ENCODE assay signal across 8 cellular contexts in genomic region chr19:45584332-45585157, GRCh38. TPM values are rescaled to one million over a fixed set of nuclear protein-coding genes. Genes with fewer than 3 reads are reported as not detected.
DNase-seq lines count a peak whose midpoint lies in the region; ATAC-seq, FAIRE-seq and TF ChIP-seq lines count a peak whose summit lies in the region.

Gene OPA3, minus strand, starts transcription at chr19:45584802. Its CDS starts 38 bp downstream, at chr19:45584764.

- H3K9me3 ChIP-seq in BE2C, result no peaks in the 10 kb centered on the region

- DNase-seq in BE2C (peak; percentile 99), GM19240 (ENCODE audit: insufficient read length, low spot score) (peak; percentile 99), NCI-H526 (lab: John Stamatoyannopoulos, UW) (peak; percentile 98 to 100), kidney tubule cell (ENCODE audit: low spot score) (peak; percentile 100)
- DNase-seq in activated CD4-positive, alpha-beta T cell treated with anti-CD3 and anti-CD28 coated beads for 48 hours, result peak; percentile 100
- peak; percentile 93 to 99 (median 99) for DNase-seq in stimulated activated CD4-positive, alpha-beta T cell treated with anti-CD3 and anti-CD28 coated beads, Interleukin-1b, Interleukin-23, amount 100 ng/mL, for 24 hours (ENCODE audit: low read depth in 4 of 4, low spot score in 1 of 4)

- H3K36me3 ChIP-seq in BE2C, result no peaks in the 10 kb centered on the region

- H3K27me3 ChIP-seq in BE2C, result no peaks in the 10 kb centered on the region

- peak within 1 kb of the TSS; percentile 83 for H3K4me3 ChIP-seq in BE2C (ENCODE audit: low read depth, low read length)

- TF ChIP-seq CTCF in BE2C (IDR thresholded peaks at IDR 0.05; ENCODE audit: low read depth, low read length), result no peak

- FAIRE-seq in colon (lab: Jason Lieb, UNC), result peak; percentile 80

- ATAC-seq in HG03460 (IDR thresholded peaks at IDR 0.05; ENCODE audit: unreplicated experiment), result peak; percentile 79

- H3K4me1 ChIP-seq in BE2C, result no peaks in the 10 kb centered on the region

RNA-seq across cellular contexts. Expression of gene OPA3, which starts in this region (rescaled TPM):
- 11.8 TPM for polyA plus RNA-seq in BE2C (2012; ENCODE audit: insufficient read depth, insufficient read length, low read depth)

Comparison
In these comparisons a context has a peak if more than half of its experiments do, and no peak if none do; other contexts are left out.
1. Peak in every context shown above with its lines: DNase-seq, ATAC-seq and H3K4me3 ChIP-seq.